ENCODE assay signal across 10 cellular contexts in the genomic region with DNA sequence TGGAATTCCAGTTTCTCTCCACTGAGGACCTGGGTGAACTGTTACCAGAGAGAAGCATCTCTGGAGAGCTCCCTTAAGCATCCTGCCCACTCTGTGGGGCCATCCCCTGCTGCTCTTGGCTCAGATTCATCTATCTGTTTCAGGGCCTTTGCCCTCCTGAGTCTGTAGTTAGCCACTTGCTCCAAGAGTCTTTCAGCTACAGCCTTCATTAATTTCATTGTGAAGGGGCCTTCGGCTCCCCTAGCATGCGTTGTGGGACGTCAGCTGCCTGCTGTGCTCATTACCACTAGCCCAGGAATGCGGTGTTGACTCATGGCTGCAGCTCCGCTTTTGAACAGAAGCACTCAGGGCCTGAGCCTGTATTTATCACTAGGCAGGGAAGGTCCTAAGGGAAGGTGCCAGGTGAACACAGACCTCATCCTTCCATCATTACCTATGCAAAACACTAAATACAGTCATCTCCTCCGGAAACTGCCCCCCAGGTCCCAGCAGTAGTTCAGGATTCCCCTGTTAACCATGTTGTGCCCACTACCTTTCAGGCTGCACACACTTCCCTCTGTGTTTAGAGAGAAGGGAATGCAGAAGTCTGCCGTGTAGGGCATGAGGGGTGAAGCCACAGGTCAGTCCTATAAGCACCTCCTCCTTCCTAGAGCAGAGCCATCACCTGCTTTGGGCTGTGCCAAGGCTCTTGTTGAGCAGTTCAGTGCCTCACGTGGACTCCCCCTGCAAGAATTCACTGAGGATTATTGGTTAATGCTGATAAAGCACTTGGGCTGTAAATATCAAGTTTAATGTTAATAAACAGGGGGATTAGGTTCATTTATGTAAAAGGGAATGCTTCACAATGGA.
DNase-seq lines count a peak whose midpoint lies in the region; ATAC-seq, FAIRE-seq and TF ChIP-seq lines count a peak whose summit lies in the region.
"Had no signal": no experiment of that assay in that cellular context is flagged by ENCODE, and none has a peak within 500 bp of the region (broad histone marks: within the 10 kb centered on the region; RNA-seq: fewer than 3 reads in every experiment).

No MANE protein-coding gene starts in this region.

- peak; percentile 69 for ATAC-seq in thoracic aorta (ENCODE audit: insufficient number of reproducible peaks, low FRiP score, low read depth)
- ATAC-seq: stimulated activated naive CD8-positive, alpha-beta T cell treated with anti-CD3 and anti-CD28 coated beads, Interleukin-15, amount 100 ng/mL, for 72 hours; T-cell had no signal

- no peak overlapping the region for H3K4me3 ChIP-seq in adipocyte (ENCODE audit: low read length)
- H3K4me3 ChIP-seq in thoracic aorta = no peak overlapping the region
- H3K4me3 ChIP-seq: adrenal gland had no signal

- peak; percentile 86 for DNase-seq in HTR-8/SVneo (ENCODE audit: insufficient read length, low spot score)
- DNase-seq in adipocyte (ENCODE audit: low read depth) = peak; percentile 92
- peak; percentile 22 for DNase-seq in iPS DF 4.7 (ENCODE audit: extremely low read depth, low spot score)
- no peak for DNase-seq in thoracic aorta (ENCODE audit: low spot score)
- no peak for DNase-seq in COR-L47 (lab: John Stamatoyannopoulos, UW)
- no peak for DNase-seq in activated gamma-delta T cell (lab: John Stamatoyannopoulos, UW)
- DNase-seq in activated gamma-delta T cell treated with Interleukin-2 at 50 U/mL for 16 hours = no peak
- DNase-seq: stimulated activated naive CD8-positive, alpha-beta T cell treated with anti-CD3 and anti-CD28 coated beads, Interleukin-15, amount 100 ng/mL, for 72 hours; T-cell had no signal

- no peaks in the 10 kb centered on the region for H3K36me3 ChIP-seq in adipocyte (ENCODE audit: control insufficient read depth, insufficient read depth, low read length, severe bottlenecking)
- H3K36me3 ChIP-seq in thoracic aorta = no peaks in the 10 kb centered on the region
- H3K36me3 ChIP-seq: adrenal gland had no signal

- peak overlapping the region; percentile 43 for H3K9ac ChIP-seq in adipocyte (ENCODE audit: low read length)

- TF ChIP-seq CTCF in thoracic aorta (IDR thresholded peaks at IDR 0.05) = no peak

- FAIRE-seq in HTR-8/SVneo (lab: Jason Lieb, UNC) = peak; percentile 91

- H3K27me3 ChIP-seq in adipocyte (replicated peaks; ENCODE audit: control insufficient read depth, insufficient read depth, low read length) = no peaks in the 10 kb centered on the region
- H3K27me3 ChIP-seq in thoracic aorta (replicated peaks; ENCODE audit: insufficient read depth) = no peaks in the 10 kb centered on the region
- H3K27me3 ChIP-seq: adrenal gland had no signal

- no peaks in the 10 kb centered on the region for H3K9me3 ChIP-seq in adipocyte (ENCODE audit: control insufficient read depth, low read length)
- H3K9me3 ChIP-seq in thoracic aorta = no peaks in the 10 kb centered on the region
- H3K9me3 ChIP-seq: adrenal gland had no signal

- H3K4me1 ChIP-seq in adipocyte (ENCODE audit: control insufficient read depth, insufficient read depth, low read length) (peaks cover 25% of the 10 kb centered on the region), thoracic aorta (ENCODE audit: control insufficient read depth in 1 of 2, low read depth in 2 of 2) (peaks cover 8 to 78% of the 10 kb centered on the region in 2 donors)
- H3K4me1 ChIP-seq: adrenal gland had no signal

- peak overlapping the region; percentile 29 to 44 for H3K27ac ChIP-seq in thoracic aorta

Comparison
In these comparisons a context has a peak if more than half of its experiments do, and no peak if none do; other contexts are left out.
1. DNase-seq: peak in HTR-8/SVneo (single experiment), adipocyte (single experiment) and iPS DF 4.7 (single experiment); none in thoracic aorta (single experiment), COR-L47 (single experiment), activated gamma-delta T cell (single experiment) and activated gamma-delta T cell treated with Interleukin-2 at 50 U/mL for 16 hours (single experiment).